In genomic region chr9:38662763-38663593, GRCh38 we compare ENCODE assay signal across 1 cellular context.
TF ChIP-seq lines count a peak whose summit lies in the region.

No MANE protein-coding gene starts in this region.

TF ChIP-seq in GM23338, 12 proteins besides CTCF, POLR2A, EP300 and RAD21 (continued from another document):
- TF ChIP-seq ZNF462 (CRISPR knock-in tag; IDR thresholded peaks at IDR 0.05), result no peak
- no peak for TF ChIP-seq ZNF331 (CRISPR knock-in tag; IDR thresholded peaks at IDR 0.05; ENCODE audit: low read depth)
- TF ChIP-seq POLR2AphosphoS5 (IDR thresholded peaks at IDR 0.05; ENCODE audit: low read depth), result no peak
- TF ChIP-seq NANOG (IDR thresholded peaks at IDR 0.05; ENCODE audit: borderline replicate concordance), result no peak
- no peak for TF ChIP-seq REST (IDR thresholded peaks at IDR 0.05; ENCODE audit: unreplicated experiment)
- TF ChIP-seq JUNB (IDR thresholded peaks at IDR 0.05; ENCODE audit: unreplicated experiment), result no peak
